25 cellular contexts compared by ENCODE assay signal in genomic region chr3:119444590-119444989, GRCh38.
"Had no signal": no experiment of that assay in that cellular context is flagged by ENCODE, and none has a peak within 500 bp of the region (broad histone marks: within the 10 kb centered on the region; RNA-seq: fewer than 3 reads in every experiment).

No MANE protein-coding gene starts in this region.

- H3K4me2 ChIP-seq: KMS-11 had no signal

- H3K9ac ChIP-seq: KMS-11 had no signal

- FAIRE-seq: RCC 7860 had no signal

- H3K27ac ChIP-seq: KMS-11, SJSA1, SK-N-MC had no signal

- H3K27me3 ChIP-seq: SJSA1 had no signal

- H3K4me1 ChIP-seq: SJSA1 had no signal

- H3K4me3 ChIP-seq: SJSA1, SK-N-MC had no signal

- DNase-seq: IMR-90, Kasumi-1, MM.1S, MV-4-11, NCI-H1048, NCI-H1105, NCI-H1417, NCI-H146, NCI-H1694 treated with DMSO at 0.1 percent for 48 hours, NCI-H1930, NCI-H2081, NCI-H2107, NCI-H226, NCI-H446, NCI-H510A, NCI-H524 treated with DMSO at 0.1 percent for 48 hours, NCI-H69, NCI-H774, Right ventricle myocardium superior, RPMI8226, SIG-M5 had no signal

- H3K9me3 ChIP-seq: SJSA1 had no signal
